In genomic region chr19:51903192-51903591, GRCh38 we compare ENCODE assay signal across 1 cellular context.
TF ChIP-seq lines count a peak whose summit lies in the region.

No MANE protein-coding gene starts in this region.

TF ChIP-seq in GM12878, 131 proteins besides CTCF, POLR2A, EP300 and RAD21:
- no peak for TF ChIP-seq ZNF384 (IDR thresholded peaks at IDR 0.05; ENCODE audit: borderline replicate concordance, low read depth, low read length)
- TF ChIP-seq, protein P1, sequence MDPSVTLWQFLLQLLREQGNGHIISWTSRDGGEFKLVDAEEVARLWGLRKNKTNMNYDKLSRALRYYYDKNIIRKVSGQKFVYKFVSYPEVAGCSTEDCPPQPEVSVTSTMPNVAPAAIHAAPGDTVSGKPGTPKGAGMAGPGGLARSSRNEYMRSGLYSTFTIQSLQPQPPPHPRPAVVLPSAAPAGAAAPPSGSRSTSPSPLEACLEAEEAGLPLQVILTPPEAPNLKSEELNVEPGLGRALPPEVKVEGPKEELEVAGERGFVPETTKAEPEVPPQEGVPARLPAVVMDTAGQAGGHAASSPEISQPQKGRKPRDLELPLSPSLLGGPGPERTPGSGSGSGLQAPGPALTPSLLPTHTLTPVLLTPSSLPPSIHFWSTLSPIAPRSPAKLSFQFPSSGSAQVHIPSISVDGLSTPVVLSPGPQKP (IDR thresholded peaks at IDR 0.05; ENCODE audit: low read depth, low read length), result no peak
- TF ChIP-seq PBX3 (IDR thresholded peaks at IDR 0.05; ENCODE audit: insufficient replicate concordance, low read depth, low read length), result no peak
- TF ChIP-seq, protein P2, sequence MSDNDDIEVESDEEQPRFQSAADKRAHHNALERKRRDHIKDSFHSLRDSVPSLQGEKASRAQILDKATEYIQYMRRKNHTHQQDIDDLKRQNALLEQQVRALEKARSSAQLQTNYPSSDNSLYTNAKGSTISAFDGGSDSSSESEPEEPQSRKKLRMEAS (IDR thresholded peaks at IDR 0.05; ENCODE audit: low read depth, low read length), result no peak
TF ChIP-seq in GM12878: peak in this region for 0.
